Comparison of ENCODE assay signal across 12 cellular contexts in genomic region chr2:39642054-39642742, GRCh38. TPM values are rescaled to one million over a fixed set of nuclear protein-coding genes. Genes with fewer than 3 reads are reported as not detected.
DNase-seq lines count a peak whose midpoint lies in the region; ATAC-seq and TF ChIP-seq lines count a peak whose summit lies in the region.
"Had no signal": no experiment of that assay in that cellular context is flagged by ENCODE, and none has a peak within 500 bp of the region (broad histone marks: within the 10 kb centered on the region; RNA-seq: fewer than 3 reads in every experiment).

No MANE protein-coding gene starts in this region.

- peaks cover 25% of the 10 kb centered on the region for H3K4me1 ChIP-seq in SJSA1 (replicated peaks)

- H3K36me3 ChIP-seq in SJSA1: no peaks in the 10 kb centered on the region

- no peaks in the 10 kb centered on the region for H3K9me3 ChIP-seq in SJSA1 (replicated peaks)

- peak; percentile 58 for DNase-seq in GM04503 (ENCODE audit: low read depth)
- DNase-seq in SJSA1 (ENCODE audit: low read depth in 1 of 2, low spot score in 2 of 2): peak; percentile 83
- peak; percentile 86 for DNase-seq in fibroblast of peridontal ligament (ENCODE audit: extremely low read depth)
- DNase-seq in occipital lobe (lab: John Stamatoyannopoulos, UW): peak; percentile 37
- no peak for DNase-seq in GOT3 (lab: John Stamatoyannopoulos, UW)
- no peak for DNase-seq in NCI-H1092 treated with DMSO at 0.1 percent for 48 hours (lab: John Stamatoyannopoulos, UW)
- no peak for DNase-seq in GM20000 (ENCODE audit: low spot score)
- DNase-seq: activated CD8-positive, alpha-beta T cell treated with anti-CD3 and anti-CD28 coated beads for 36 hours; DND-41; mesendoderm; NCI-H748 treated with DMSO at 0.1 percent for 48 hours had no signal

- H3K4me3 ChIP-seq in SJSA1: no peak overlapping the region

- TF ChIP-seq CTCF in GM20000 (IDR thresholded peaks at IDR 0.05; ENCODE audit: extremely low read depth, missing control alignments): no peak

- no peak for ATAC-seq in GM21360 (IDR thresholded peaks at IDR 0.05; ENCODE audit: unreplicated experiment)
- ATAC-seq: activated CD8-positive, alpha-beta T cell treated with anti-CD3 and anti-CD28 coated beads for 36 hours had no signal

- peak overlapping the region; percentile 58 for H3K27ac ChIP-seq in SJSA1

- no peaks in the 10 kb centered on the region; the same call in 1 of the 2 replicates for H3K27me3 ChIP-seq in SJSA1 (replicated peaks)

RNA-seq across cellular contexts. Expression of gene TMEM178A, which starts 23.5 kb away (rescaled TPM):
- total RNA-seq in SJSA1 (2014; rRNA removed; shearing (Covaris generic)): 0.13 and 0.41 TPM in 2 replicates
- 25.1 TPM for total RNA-seq in occipital lobe

Comparison
In these comparisons a context has a peak if more than half of its experiments do, and no peak if none do; other contexts are left out.
1. DNase-seq: peak in GM04503 (single experiment), SJSA1 (2 of 2), fibroblast of peridontal ligament (single experiment) and occipital lobe (single experiment); none in GOT3 (single experiment), NCI-H1092 treated with DMSO at 0.1 percent for 48 hours (single experiment) and GM20000 (single experiment).
2. RNA of gene TMEM178A, which starts 23.5 kb away (total RNA-seq): 25.1 TPM in occipital lobe (single experiment); 0.13 to 0.41 TPM in SJSA1; every median in the first group is over 10 times any median in the second.